Comparison of ENCODE assay signal across 9 cellular contexts in the genomic region with DNA sequence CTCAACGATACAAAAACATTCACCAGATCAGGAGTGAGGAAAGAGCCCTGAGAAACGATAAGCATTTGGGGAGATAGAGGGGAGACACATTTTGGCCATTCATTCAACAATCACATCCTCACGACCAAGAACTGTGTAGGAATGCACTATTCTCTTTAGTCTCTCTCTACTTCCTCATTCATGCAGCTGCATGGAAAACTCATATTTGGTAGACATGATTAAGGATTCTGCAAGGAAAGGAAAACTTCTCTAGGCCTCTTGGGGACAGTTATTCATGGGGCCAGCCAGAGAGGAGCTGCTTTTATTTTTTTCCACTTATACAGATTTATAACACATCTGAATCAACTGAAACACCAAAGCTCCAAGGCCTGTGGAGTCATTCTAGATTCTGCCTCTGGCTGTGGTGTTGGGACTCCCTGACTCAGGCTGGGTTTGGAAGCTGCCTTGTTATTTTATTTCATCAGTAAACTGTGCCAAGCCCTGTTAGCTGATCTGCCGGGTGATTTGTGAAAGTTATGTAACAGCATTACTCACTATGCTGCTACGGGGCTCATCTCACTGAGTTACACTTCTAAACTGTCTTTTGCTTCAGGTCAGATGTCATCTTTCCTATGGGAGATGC.
DNase-seq lines count a peak whose midpoint lies in the region; ATAC-seq, FAIRE-seq and TF ChIP-seq lines count a peak whose summit lies in the region.
"Had no signal": no experiment of that assay in that cellular context is flagged by ENCODE, and none has a peak within 500 bp of the region (broad histone marks: within the 10 kb centered on the region; RNA-seq: fewer than 3 reads in every experiment).

No MANE protein-coding gene starts in this region.

- CTCF ChIA-PET in A549 (lab: Yijun Ruan, JAX), result no interaction called here

- no peak for TF ChIP-seq EP300 in A549 (IDR thresholded peaks at IDR 0.05)

- DNase-seq in A549 (ENCODE audit: low read depth in 1 of 2, low spot score in 1 of 2), result peak; percentile 15 to 48
- peak; percentile 91 for DNase-seq in LHCN-M2 (ENCODE audit: low read depth)
- peak; percentile 94 for DNase-seq in bronchial epithelial cell (ENCODE audit: low read depth)
- no peak for DNase-seq in memory B cell (ENCODE audit: low spot score in 2 of 2)
- DNase-seq in NCI-H1105 (lab: John Stamatoyannopoulos, UW), result no peak
- DNase-seq in NAMALWA (ENCODE audit: low spot score), result no peak
- DNase-seq in GM19239 (ENCODE audit: insufficient read length, low spot score), result no peak

- no peak for FAIRE-seq in A549 (lab: Jason Lieb, UNC)
- peak; percentile 40 for FAIRE-seq in bronchial epithelial cell (lab: Jason Lieb, UNC)
- FAIRE-seq in GM19239 (lab: Jason Lieb, UNC), result no peak
- FAIRE-seq: G401.6 had no signal

- H3K4me2 ChIP-seq in A549, result peak overlapping the region; percentile 13

- H3K4me1 ChIP-seq in A549, result peaks cover 10% of the 10 kb centered on the region

- H3K27me3 ChIP-seq in bronchial epithelial cell (ENCODE audit: control insufficient read depth, insufficient read depth, low read length), result no peaks in the 10 kb centered on the region

- POLR2A ChIA-PET in A549 (lab: Yijun Ruan, JAX), result no interaction called here

- peak overlapping the region; percentile 35 for H3K27ac Mint-ChIP-seq in memory B cell

- no peak overlapping the region for H3K4me3 Mint-ChIP-seq in memory B cell

- peaks cover 2% of the 10 kb centered on the region for H3K4me1 Mint-ChIP-seq in memory B cell

- no peaks in the 10 kb centered on the region for H3K9me3 Mint-ChIP-seq in memory B cell

- no peak for TF ChIP-seq POLR2A in A549 (IDR thresholded peaks at IDR 0.05; ENCODE audit: low read length)

- ATAC-seq in A549, result peak; percentile 83 to 93
- ATAC-seq in memory B cell (ENCODE audit: low read depth), result no peak
- ATAC-seq in HG03039 (IDR thresholded peaks at IDR 0.05; ENCODE audit: unreplicated experiment), result no peak

- TF ChIP-seq CTCF in A549 (IDR thresholded peaks at IDR 0.05) (no peak), bronchial epithelial cell (IDR thresholded peaks at IDR 0.05; ENCODE audit: insufficient read depth, low read length, severe bottlenecking) (no peak)

- H3K9me3 ChIP-seq in A549, result no peaks in the 10 kb centered on the region

- H3K4me3 ChIP-seq in A549, result no peak overlapping the region
- no peak overlapping the region for H3K4me3 ChIP-seq in bronchial epithelial cell (ENCODE audit: low read depth, low read length)

- no peaks in the 10 kb centered on the region for H3K27me3 Mint-ChIP-seq in memory B cell

- H3K36me3 Mint-ChIP-seq in memory B cell, result no peaks in the 10 kb centered on the region

- WGBS in A549 (ENCODE audit: missing lambda C conversion rate), result 41% methylated on average over 5 of the region's 5 CpGs

- no peaks in the 10 kb centered on the region for H3K36me3 ChIP-seq in bronchial epithelial cell (ENCODE audit: control insufficient read depth, insufficient read depth, low read length)

- no peak overlapping the region for H3K27ac ChIP-seq in A549

- TF ChIP-seq RAD21 in A549 (conservative IDR thresholded peaks at IDR 0.05 in 1 of 2, IDR thresholded peaks at IDR 0.05 in 1 of 2), result no peak

TF ChIP-seq in A549, 52 proteins besides CTCF, POLR2A, EP300 and RAD21:
- TF ChIP-seq CEBPB (IDR thresholded peaks at IDR 0.05), result 0 out of 4 replicates have a peak, but pooled peaks of 1 of the 2 experiments have one; percentile 11
- TF ChIP-seq KDM1A (IDR thresholded peaks at IDR 0.05; ENCODE audit: low read depth), result no peak
- peak; percentile 32; the same call in 1 of the 2 replicates for TF ChIP-seq FOSL2 (IDR thresholded peaks at IDR 0.05)
- no peak for TF ChIP-seq FOSL2 (CRISPR knock-in tag; IDR thresholded peaks at IDR 0.05)
TF ChIP-seq in A549: peak in this region for 2.

Comparison
In these comparisons a context has a peak if more than half of its experiments do, and no peak if none do; other contexts are left out.
1. ATAC-seq: peak in A549 (2 of 2); none in memory B cell (single experiment) and HG03039 (single experiment).
2. DNase-seq: peak in A549 (2 of 2), LHCN-M2 (single experiment) and bronchial epithelial cell (single experiment); none in memory B cell (0 of 2), NCI-H1105 (single experiment), NAMALWA (single experiment) and GM19239 (single experiment).